ENCODE assay signal across 2 cellular contexts in genomic region chr17:49078248-49078647, GRCh38.
TF ChIP-seq lines count a peak whose summit lies in the region.

No MANE protein-coding gene starts in this region.

TF ChIP-seq in GM23338, 12 proteins besides CTCF, POLR2A, EP300 and RAD21:
- TF ChIP-seq REST (IDR thresholded peaks at IDR 0.05; ENCODE audit: unreplicated experiment) = no peak
- TF ChIP-seq POLR2AphosphoS5 (IDR thresholded peaks at IDR 0.05; ENCODE audit: low read depth) = no peak
- TF ChIP-seq EZH2 (IDR thresholded peaks at IDR 0.05; ENCODE audit: low read depth, unreplicated experiment) = no peak
- no peak for TF ChIP-seq CREB1 (CRISPR knock-in tag; IDR thresholded peaks at IDR 0.05; ENCODE audit: low read depth)
- no peak for TF ChIP-seq JUNB (IDR thresholded peaks at IDR 0.05; ENCODE audit: unreplicated experiment)
- TF ChIP-seq NANOG (IDR thresholded peaks at IDR 0.05; ENCODE audit: borderline replicate concordance) = no peak

TF ChIP-seq in IMR-90, 13 proteins besides CTCF, POLR2A, EP300 and RAD21:
- TF ChIP-seq NFE2L2 (IDR thresholded peaks at IDR 0.05; ENCODE audit: low read depth, low read length) (no peak), RFX5 (IDR thresholded peaks at IDR 0.05; ENCODE audit: low read depth, low read length) (no peak), MXI1 (IDR thresholded peaks at IDR 0.05; ENCODE audit: borderline replicate concordance, low read depth, low read length) (no peak), BHLHE40 (IDR thresholded peaks at IDR 0.05; ENCODE audit: low read depth, low read length) (no peak), CHD1 (IDR thresholded peaks at IDR 0.05; ENCODE audit: low read depth, low read length) (no peak), FOS (IDR thresholded peaks at IDR 0.05; ENCODE audit: low read depth, low read length) (no peak), CEBPB (IDR thresholded peaks at IDR 0.05; ENCODE audit: low read depth, low read length) (no peak), MAZ (IDR thresholded peaks at IDR 0.05; ENCODE audit: borderline replicate concordance, low read depth, low read length) (no peak), MAFK (IDR thresholded peaks at IDR 0.05; ENCODE audit: low read depth, low read length) (no peak), RCOR1 (IDR thresholded peaks at IDR 0.05; ENCODE audit: insufficient replicate concordance, low read length) (no peak), SMC3 (IDR thresholded peaks at IDR 0.05; ENCODE audit: low read depth, low read length) (no peak)
- TF ChIP-seq, protein P1, sequence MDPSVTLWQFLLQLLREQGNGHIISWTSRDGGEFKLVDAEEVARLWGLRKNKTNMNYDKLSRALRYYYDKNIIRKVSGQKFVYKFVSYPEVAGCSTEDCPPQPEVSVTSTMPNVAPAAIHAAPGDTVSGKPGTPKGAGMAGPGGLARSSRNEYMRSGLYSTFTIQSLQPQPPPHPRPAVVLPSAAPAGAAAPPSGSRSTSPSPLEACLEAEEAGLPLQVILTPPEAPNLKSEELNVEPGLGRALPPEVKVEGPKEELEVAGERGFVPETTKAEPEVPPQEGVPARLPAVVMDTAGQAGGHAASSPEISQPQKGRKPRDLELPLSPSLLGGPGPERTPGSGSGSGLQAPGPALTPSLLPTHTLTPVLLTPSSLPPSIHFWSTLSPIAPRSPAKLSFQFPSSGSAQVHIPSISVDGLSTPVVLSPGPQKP (IDR thresholded peaks at IDR 0.05; ENCODE audit: borderline replicate concordance, low read depth, low read length) = no peak
- TF ChIP-seq, protein P2, sequence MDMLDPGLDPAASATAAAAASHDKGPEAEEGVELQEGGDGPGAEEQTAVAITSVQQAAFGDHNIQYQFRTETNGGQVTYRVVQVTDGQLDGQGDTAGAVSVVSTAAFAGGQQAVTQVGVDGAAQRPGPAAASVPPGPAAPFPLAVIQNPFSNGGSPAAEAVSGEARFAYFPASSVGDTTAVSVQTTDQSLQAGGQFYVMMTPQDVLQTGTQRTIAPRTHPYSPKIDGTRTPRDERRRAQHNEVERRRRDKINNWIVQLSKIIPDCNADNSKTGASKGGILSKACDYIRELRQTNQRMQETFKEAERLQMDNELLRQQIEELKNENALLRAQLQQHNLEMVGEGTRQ (IDR thresholded peaks at IDR 0.05; ENCODE audit: low read depth, low read length) = no peak
